8 cellular contexts compared by ENCODE assay signal in the genomic region with DNA sequence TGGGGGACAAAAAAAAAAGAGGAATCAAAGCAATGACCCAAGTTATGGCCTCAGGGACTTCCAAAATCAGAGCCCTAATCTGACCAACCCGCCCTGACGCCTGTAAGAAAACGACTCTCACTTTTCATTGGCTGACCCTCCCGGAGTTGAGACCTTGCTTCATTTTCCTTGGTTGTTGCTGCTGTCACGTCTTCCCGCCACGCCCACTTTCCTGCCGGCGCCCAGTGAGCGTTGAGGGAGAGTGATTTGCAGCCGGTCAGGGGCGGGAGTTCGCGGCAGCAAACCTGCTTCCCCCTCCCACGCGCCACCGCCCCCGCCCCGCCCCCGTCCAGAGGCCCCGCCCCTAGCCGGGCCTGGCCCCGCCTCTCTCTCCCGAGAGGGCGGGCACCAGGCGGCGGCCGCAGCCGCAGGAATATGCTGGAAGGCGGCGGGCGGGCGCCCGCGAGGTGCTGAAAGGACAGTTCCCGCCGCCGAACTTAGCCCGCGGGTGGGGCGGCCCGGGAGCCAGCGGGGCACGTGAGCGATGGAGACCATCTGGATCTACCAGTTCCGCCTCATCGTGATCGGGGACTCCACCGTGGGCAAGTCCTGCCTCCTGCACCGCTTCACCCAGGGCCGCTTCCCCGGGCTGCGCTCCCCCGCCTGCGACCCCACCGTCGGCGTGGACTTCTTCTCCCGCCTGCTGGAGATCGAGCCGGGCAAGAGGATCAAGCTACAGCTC. TPM values are rescaled to one million over a fixed set of nuclear protein-coding genes. Genes with fewer than 3 reads are reported as not detected.
DNase-seq lines count a peak whose midpoint lies in the region; ATAC-seq and TF ChIP-seq lines count a peak whose summit lies in the region.

A gene with protein sequence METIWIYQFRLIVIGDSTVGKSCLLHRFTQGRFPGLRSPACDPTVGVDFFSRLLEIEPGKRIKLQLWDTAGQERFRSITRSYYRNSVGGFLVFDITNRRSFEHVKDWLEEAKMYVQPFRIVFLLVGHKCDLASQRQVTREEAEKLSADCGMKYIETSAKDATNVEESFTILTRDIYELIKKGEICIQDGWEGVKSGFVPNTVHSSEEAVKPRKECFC (plus strand): TSS at position 403 of the 721 bp plus-strand sequence. CDS start 121 bp downstream, at position 524.

- no peaks in the 10 kb centered on the region for H3K9me2 ChIP-seq in Karpas-422 (replicated peaks; ENCODE audit: insufficient read depth, low read length)

- no peak within 1 kb of the TSS for H3K27ac Mint-ChIP-seq in nephron

- peak within 1 kb of the TSS; percentile 93 for H3K4me2 ChIP-seq in Karpas-422 (ENCODE audit: low read depth, low read length, poor library complexity, severe bottlenecking)

- peaks cover 49% of the 10 kb centered on the region for H3K79me2 ChIP-seq in Karpas-422 (ENCODE audit: low read length)

- no peaks in the 10 kb centered on the region for H3K9me3 Mint-ChIP-seq in nephron

- no peak for TF ChIP-seq CTCF in fibroblast of villous mesenchyme (IDR thresholded peaks at IDR 0.05; ENCODE audit: insufficient read depth, low read depth, low read length)
- TF ChIP-seq CTCF in nephron (IDR thresholded peaks at IDR 0.05; ENCODE audit: unreplicated experiment in 3 of 3) = no peak

- H3K27ac ChIP-seq in Karpas-422 (ENCODE audit: low read length) = peak within 1 kb of the TSS; percentile 82

- DNase-seq in DMS53 (lab: John Stamatoyannopoulos, UW) (peak; percentile 99), Karpas-422 (peak; percentile 100), RPMI8226 (peak; percentile 96), fibroblast of villous mesenchyme (ENCODE audit: low read depth) (peak; percentile 81)
- peak; percentile 50 for DNase-seq in activated effector memory CD4-positive, alpha-beta T cell treated with Interleukin-2 at 50 U/mL for 16 hours
- peak; percentile 70 for DNase-seq in stimulated activated naive CD8-positive, alpha-beta T cell treated with anti-CD3 and anti-CD28 coated beads, Interleukin-15, Interleukin-2, amounts not matched to agents 100 U/mL and 50 U/mL, for 24 hours

- peaks cover 5% of the 10 kb centered on the region for H3K4me1 Mint-ChIP-seq in nephron

- peaks cover 19% of the 10 kb centered on the region for H3K4me1 ChIP-seq in Karpas-422 (ENCODE audit: low read length)

- peaks cover 34% of the 10 kb centered on the region for H3K27me3 Mint-ChIP-seq in nephron (ENCODE audit: low read depth)

- peak within 1 kb of the TSS; percentile 88 to 99 (median 90) for H3K4me3 Mint-ChIP-seq in nephron

- no peaks in the 10 kb centered on the region for H3K9me3 ChIP-seq in Karpas-422 (ENCODE audit: low read length)

- H3K27me3 ChIP-seq in Karpas-422 (ENCODE audit: low read length) = no peaks in the 10 kb centered on the region

- peak within 1 kb of the TSS; percentile 84 for H3K9ac ChIP-seq in Karpas-422 (ENCODE audit: low read length)

- peak; percentile 92 for ATAC-seq in GM21825 (IDR thresholded peaks at IDR 0.05; ENCODE audit: unreplicated experiment)
- ATAC-seq in stimulated activated naive CD8-positive, alpha-beta T cell treated with anti-CD3 and anti-CD28 coated beads, Interleukin-15, Interleukin-2, amounts not matched to agents 100 U/mL and 50 U/mL, for 24 hours = peak; percentile 75

- peak within 1 kb of the TSS; percentile 84 for H3K4me3 ChIP-seq in Karpas-422 (ENCODE audit: low read length)
- peak within 1 kb of the TSS; percentile 38 for H3K4me3 ChIP-seq in fibroblast of villous mesenchyme (ENCODE audit: low read depth, low read length)

- peak within 1 kb of the TSS; percentile 96 for H2AFZ ChIP-seq in Karpas-422 (ENCODE audit: low read length)

- H4K20me1 ChIP-seq in Karpas-422 (ENCODE audit: insufficient read depth, low read depth, low read length) = no peaks in the 10 kb centered on the region

- H3K36me3 Mint-ChIP-seq in nephron (ENCODE audit: low read depth) = no peaks in the 10 kb centered on the region

- 0 out of 2 replicates have a peak, but pooled peaks cover 5% of the 10 kb centered on the region for H3K36me3 ChIP-seq in Karpas-422 (ENCODE audit: insufficient read depth, low read length)

RNA-seq across cellular contexts. Expression of the gene that starts here (rescaled TPM):
- total RNA-seq in Karpas-422 (2014; rRNA removed; shearing (Covaris generic); ENCODE audit: low replicate concordance) = 36.2 and 52.7 TPM in 2 replicates
- under 0.01 TPM in 1 of 2 replicates, not detected in the other for total RNA-seq in fibroblast of villous mesenchyme

Comparison
In these comparisons a context has a peak if more than half of its experiments do, and no peak if none do; other contexts are left out.
1. Peak in every context shown above with its lines: DNase-seq, ATAC-seq, H3K4me3 ChIP-seq and H3K27ac ChIP-seq.
2. RNA of the gene that starts here (total RNA-seq): 36.2 to 52.7 TPM in Karpas-422; under 0.01 TPM in fibroblast of villous mesenchyme; every median in the first group is over 10 times any median in the second.
3. Peak in DNase-seq and H3K4me3 ChIP-seq in fibroblast of villous mesenchyme; RNA of the gene not detected or under 1 TPM.
4. DNase-seq: peak in every context shown above with its lines; median percentile 100 in Karpas-422; 99 in DMS53; 96 in RPMI8226; 81 in fibroblast of villous mesenchyme; 70 in stimulated activated naive CD8-positive, alpha-beta T cell treated with anti-CD3 and anti-CD28 coated beads, Interleukin-15, Interleukin-2, amounts not matched to agents 100 U/mL and 50 U/mL, for 24 hours; 50 in activated effector memory CD4-positive, alpha-beta T cell treated with Interleukin-2 at 50 U/mL for 16 hours.